In genomic region chr1:45687014-45687752, GRCh38 we compare ENCODE assay signal across 1 cellular context.
TF ChIP-seq lines count a peak whose summit lies in the region.

No MANE protein-coding gene starts in this region.

TF ChIP-seq in HEK293, 187 proteins besides CTCF, POLR2A, EP300 and RAD21 (continued from another document and continues in another):
- no peak for TF ChIP-seq PATZ1 (tag by site-specific recombination; IDR thresholded peaks at IDR 0.05)
- TF ChIP-seq PRDM1 (tag by site-specific recombination; IDR thresholded peaks at IDR 0.05), result no peak
- no peak for TF ChIP-seq ZNF624 (tag by site-specific recombination; IDR thresholded peaks at IDR 0.05)
- peak; percentile 97 for TF ChIP-seq ZBTB20 (tag by site-specific recombination; IDR thresholded peaks at IDR 0.05)
- TF ChIP-seq KLF16 (tag by site-specific recombination; IDR thresholded peaks at IDR 0.05), result no peak
- TF ChIP-seq ZNF112 (tag by site-specific recombination; IDR thresholded peaks at IDR 0.05), result no peak
- TF ChIP-seq INSM2 (tag by site-specific recombination; IDR thresholded peaks at IDR 0.05), result no peak
- peak; percentile 64 for TF ChIP-seq ZBTB17 (tag by site-specific recombination; IDR thresholded peaks at IDR 0.05)
- no peak for TF ChIP-seq TCF7L2 (IDR thresholded peaks at IDR 0.05; ENCODE audit: borderline replicate concordance, low read depth, low read length)
- no peak for TF ChIP-seq MEIS1 (CRISPR knock-in tag; IDR thresholded peaks at IDR 0.05; ENCODE audit: borderline replicate concordance)
- no peak for TF ChIP-seq ZSCAN4 (tag by site-specific recombination; IDR thresholded peaks at IDR 0.05)
- TF ChIP-seq PRDM10 (tag by site-specific recombination; IDR thresholded peaks at IDR 0.05), result no peak
- TF ChIP-seq GLIS1 (tag by site-specific recombination; IDR thresholded peaks at IDR 0.05), result no peak
- TF ChIP-seq TSHZ1 (tag by site-specific recombination; IDR thresholded peaks at IDR 0.05; ENCODE audit: borderline replicate concordance), result no peak
- 0 out of 2 replicates have a peak, but pooled peaks have one; percentile 0 for TF ChIP-seq WT1 (tag by site-specific recombination; IDR thresholded peaks at IDR 0.05)
- TF ChIP-seq ZSCAN18 (tag by site-specific recombination; IDR thresholded peaks at IDR 0.05), result no peak
- TF ChIP-seq TRIM28 (IDR thresholded peaks at IDR 0.05; ENCODE audit: borderline replicate concordance, low read length), result no peak
- TF ChIP-seq ZNF561 (tag by site-specific recombination; IDR thresholded peaks at IDR 0.05; ENCODE audit: borderline replicate concordance), result no peak; the same call in 1 of the 2 replicates
- TF ChIP-seq ZFP37 (tag by site-specific recombination; IDR thresholded peaks at IDR 0.05), result no peak
- TF ChIP-seq YY1 (tag by site-specific recombination; IDR thresholded peaks at IDR 0.05), result peak; percentile 67
- no peak for TF ChIP-seq ZNF274 (IDR thresholded peaks at IDR 0.05; ENCODE audit: low read length)
- no peak for TF ChIP-seq ZNF274 (tag by site-specific recombination; IDR thresholded peaks at IDR 0.05; ENCODE audit: borderline replicate concordance)
- peak; percentile 55; the same call in 1 of the 2 replicates for TF ChIP-seq ZEB2 (tag by site-specific recombination; IDR thresholded peaks at IDR 0.05)
- no peak for TF ChIP-seq ZNF416 (tag by site-specific recombination; IDR thresholded peaks at IDR 0.05)
- TF ChIP-seq IKZF3 (tag by site-specific recombination; IDR thresholded peaks at IDR 0.05), result no peak
- TF ChIP-seq ZNF660 (tag by site-specific recombination; IDR thresholded peaks at IDR 0.05), result peak; percentile 37; the same call in 1 of the 2 replicates
- TF ChIP-seq ZNF280C (tag by site-specific recombination; IDR thresholded peaks at IDR 0.05), result no peak
- no peak for TF ChIP-seq SETDB1 (IDR thresholded peaks at IDR 0.05; ENCODE audit: insufficient read length, low read length)
- TF ChIP-seq ZIC2 (tag by site-specific recombination; IDR thresholded peaks at IDR 0.05), result peak; percentile 59
- peak; percentile 90 for TF ChIP-seq SP2 (tag by site-specific recombination; IDR thresholded peaks at IDR 0.05)
- TF ChIP-seq ZNF670 (tag by site-specific recombination; IDR thresholded peaks at IDR 0.05; ENCODE audit: low read depth), result no peak
- TF ChIP-seq HIC1 (tag by site-specific recombination; IDR thresholded peaks at IDR 0.05), result no peak
- no peak for TF ChIP-seq ZNF23 (tag by site-specific recombination; IDR thresholded peaks at IDR 0.05; ENCODE audit: borderline replicate concordance)
- no peak; the same call in 1 of the 2 replicates for TF ChIP-seq ZFP69B (tag by site-specific recombination; IDR thresholded peaks at IDR 0.05)
- no peak for TF ChIP-seq ZNF121 (tag by site-specific recombination; IDR thresholded peaks at IDR 0.05)
- no peak for TF ChIP-seq ZNF549 (tag by site-specific recombination; IDR thresholded peaks at IDR 0.05)
- peak; percentile 68 for TF ChIP-seq ZBTB26 (tag by site-specific recombination; optimal IDR thresholded peaks at IDR 0.05)
- no peak for TF ChIP-seq ZNF16 (tag by site-specific recombination; IDR thresholded peaks at IDR 0.05; ENCODE audit: low read depth)
- TF ChIP-seq ZNF214 (tag by site-specific recombination; IDR thresholded peaks at IDR 0.05; ENCODE audit: borderline replicate concordance), result no peak
- peak; percentile 13; the same call in 1 of the 2 replicates for TF ChIP-seq ZNF692 (tag by site-specific recombination; IDR thresholded peaks at IDR 0.05)
